In the genomic region with DNA sequence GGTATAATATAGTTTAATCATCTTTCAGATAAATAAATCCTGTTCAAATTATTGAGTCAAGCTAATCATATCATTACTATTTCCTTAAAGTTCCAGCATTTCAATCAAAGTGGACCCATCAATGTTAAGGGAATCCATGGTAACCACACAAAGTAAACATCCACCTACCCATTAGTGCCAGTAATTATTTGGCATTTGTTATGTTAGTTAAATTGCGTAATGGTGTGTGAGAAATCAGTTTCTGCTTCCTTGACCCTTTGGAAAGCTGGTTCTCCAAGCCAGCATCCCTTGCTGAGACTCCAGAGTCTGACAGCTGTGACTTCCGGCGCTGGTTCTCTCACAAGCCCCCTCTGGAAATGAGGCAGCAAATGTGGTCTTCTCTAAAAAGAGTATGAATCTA, we compare ENCODE assay signal across 17 cellular contexts.
DNase-seq lines count a peak whose midpoint lies in the region; ATAC-seq, FAIRE-seq and TF ChIP-seq lines count a peak whose summit lies in the region.
"Had no signal": no experiment of that assay in that cellular context is flagged by ENCODE, and none has a peak within 500 bp of the region (broad histone marks: within the 10 kb centered on the region; RNA-seq: fewer than 3 reads in every experiment).

No MANE protein-coding gene starts in this region.

- TF ChIP-seq POLR2A in IMR-90 (IDR thresholded peaks at IDR 0.05; ENCODE audit: low read depth, low read length) (no peak), stomach (IDR thresholded peaks at IDR 0.05) (no peak)

- H3K27ac ChIP-seq in IMR-90 (ENCODE audit: insufficient read depth, low read length): no peak overlapping the region
- no peak overlapping the region for H3K27ac ChIP-seq in small intestine (ENCODE audit: low read depth in 1 of 2, low read length in 1 of 2)
- no peak overlapping the region for H3K27ac ChIP-seq in stomach

- no peak overlapping the region for H2BK15ac ChIP-seq in IMR-90 (ENCODE audit: low read depth, low read length)

- no peak for TF ChIP-seq CTCF in AG09319 (IDR thresholded peaks at IDR 0.05; ENCODE audit: low read depth, low read length)
- no peak for TF ChIP-seq CTCF in IMR-90 (conservative IDR thresholded peaks at IDR 0.05; ENCODE audit: low read depth, low read length)
- no peak for TF ChIP-seq CTCF in astrocyte of the cerebellum (IDR thresholded peaks at IDR 0.05; ENCODE audit: low read depth, low read length, missing control alignments)
- TF ChIP-seq CTCF in stomach (IDR thresholded peaks at IDR 0.05): no peak

- H3K23ac ChIP-seq in IMR-90 (ENCODE audit: low read depth, low read length): no peak overlapping the region

- no peak overlapping the region for H2AFZ ChIP-seq in IMR-90 (replicated peaks; ENCODE audit: low read length, poor library complexity)

- FAIRE-seq in islet of Langerhans (lab: Jason Lieb, UNC) (peak; percentile 100), small intestine (lab: Jason Lieb, UNC) (no peak)
- FAIRE-seq: frontal cortex, GM19239, HTR-8/SVneo had no signal

- no peak overlapping the region for H4K91ac ChIP-seq in IMR-90 (ENCODE audit: insufficient read depth, low read depth, low read length)

- no peak overlapping the region for H3K4me2 ChIP-seq in IMR-90 (ENCODE audit: low read depth, low read length)

- TF ChIP-seq EP300 in stomach (IDR thresholded peaks at IDR 0.05): no peak

- BruUV-seq in IMR-90 (replicated peaks; lab: Mats Ljungman, UMichigan): no TSS peak

- no peak overlapping the region for H2BK5ac ChIP-seq in IMR-90 (ENCODE audit: low read depth, low read length, poor library complexity, severe bottlenecking)

- peak; percentile 35 for DNase-seq in AG09319 (ENCODE audit: extremely low read depth, low read depth)
- DNase-seq in IMR-90: peak; percentile 14
- peak; percentile 47 for DNase-seq in astrocyte of the cerebellum (ENCODE audit: low read depth)
- DNase-seq in medulla oblongata (ENCODE audit: extremely low spot score): no peak
- no peak for DNase-seq in small intestine
- no peak for DNase-seq in stomach
- DNase-seq: activated effector memory CD4-positive, alpha-beta T cell treated with anti-CD3 and anti-CD28 coated beads, Interleukin-2, amount 50 U/mL, for 16 hours; AML-193; NCI-H1092; NCI-H345; PC-3; stimulated activated naive CD4-positive, alpha-beta T cell had no signal

- no peaks in the 10 kb centered on the region for H4K20me1 ChIP-seq in IMR-90 (ENCODE audit: insufficient read depth, low read length)

- H3K4ac ChIP-seq in IMR-90 (ENCODE audit: low read depth, low read length): 0 out of 2 replicates have a peak overlapping the region, but pooled peaks have one; percentile 24

- no peak overlapping the region for H3K18ac ChIP-seq in IMR-90 (ENCODE audit: low read depth, low read length)

- peaks cover 7% of the 10 kb centered on the region for H3K4me1 ChIP-seq in IMR-90 (ENCODE audit: control insufficient read depth, insufficient read depth, low read length)
- peaks cover 0 to 2% of the 10 kb centered on the region in 2 donors for H3K4me1 ChIP-seq in small intestine (ENCODE audit: control insufficient read depth in 2 of 2, insufficient read depth in 1 of 2, low read depth in 1 of 2, low read length in 1 of 2)
- H3K4me1 ChIP-seq in stomach: peaks cover 0 to 7% (median 3%) of the 10 kb centered on the region in 4 donors

- H3K56ac ChIP-seq in IMR-90 (ENCODE audit: extremely low read depth, insufficient read depth, low read length): 0 out of 2 replicates have a peak overlapping the region, but pooled peaks have one; percentile 1

- no peaks in the 10 kb centered on the region for H3K9me1 ChIP-seq in IMR-90 (ENCODE audit: insufficient read depth, low read length)

- dilution Hi-C loops in IMR-90 (cut with HindIII; ENCODE audit: low sequenced_read_pairs, unreplicated experiment): no loop called here

- H3K14ac ChIP-seq in IMR-90 (replicated peaks; ENCODE audit: low read depth, low read length): no peak overlapping the region

- no peak overlapping the region for H4K8ac ChIP-seq in IMR-90 (ENCODE audit: low read depth in 2 of 2, low read length in 2 of 2)

- no peak for TF ChIP-seq RAD21 in IMR-90 (IDR thresholded peaks at IDR 0.05; ENCODE audit: low read length)

- no peaks in the 10 kb centered on the region for H3K79me1 ChIP-seq in IMR-90 (ENCODE audit: low read depth in 1 of 2, low read length in 2 of 2)

- no peaks in the 10 kb centered on the region for H3K36me3 ChIP-seq in IMR-90 (ENCODE audit: control insufficient read depth, insufficient read depth, low read length)
- H3K36me3 ChIP-seq in small intestine (ENCODE audit: control insufficient read depth in 2 of 2, insufficient read depth in 2 of 2, low read length in 2 of 2): no peaks in the 10 kb centered on the region
- H3K36me3 ChIP-seq in stomach: no peaks in the 10 kb centered on the region

- intact Hi-C loops in IMR-90 (cut with micrococcal nuclease): no loop called here
- intact Hi-C loops in stomach (cut with DNase I; ENCODE audit: low total_unique reads): no loop called here

- H2BK120ac ChIP-seq in IMR-90 (ENCODE audit: low read depth, low read length): no peak overlapping the region

- no peak overlapping the region for H3K9ac ChIP-seq in IMR-90 (ENCODE audit: low read depth, low read length)

- CTCF ChIA-PET in IMR-90 (lab: Yijun Ruan, JAX): no interaction called here

- in situ Hi-C loops in IMR-90 (cut with MboI; ENCODE audit: low sequenced_read_pairs) (no loop called here), astrocyte of the cerebellum (cut with HindIII; ENCODE audit: low sequenced_read_pairs) (no loop called here)

- ATAC-seq in IMR-90 (ENCODE audit: low read depth) (no peak; the same call in 1 of the 2 replicates), GM18858 (IDR thresholded peaks at IDR 0.05; ENCODE audit: unreplicated experiment) (no peak)
- ATAC-seq: PC-3 had no signal

- no peak overlapping the region for H2AK9ac ChIP-seq in IMR-90 (replicated peaks; ENCODE audit: low read depth, low read length, poor library complexity)

- H3K4me3 ChIP-seq in IMR-90 (ENCODE audit: insufficient read depth, low read depth, low read length) (no peak overlapping the region), astrocyte of the cerebellum (ENCODE audit: low read depth, low read length) (no peak overlapping the region), small intestine (ENCODE audit: low read depth in 1 of 2, low read length in 2 of 2) (no peak overlapping the region), stomach (no peak overlapping the region)

- H2AK5ac ChIP-seq in IMR-90 (ENCODE audit: low read depth, low read length): no peak overlapping the region; the same call in 1 of the 2 replicates

- H3K27me3 ChIP-seq in IMR-90 (ENCODE audit: control insufficient read depth, insufficient read depth, low read length): no peaks in the 10 kb centered on the region
- H3K27me3 ChIP-seq in small intestine (ENCODE audit: control insufficient read depth in 2 of 2, insufficient read depth in 2 of 2, low read length in 2 of 2): no peaks in the 10 kb centered on the region
- no peaks in the 10 kb centered on the region for H3K27me3 ChIP-seq in stomach

- no peak overlapping the region for H2BK20ac ChIP-seq in IMR-90 (ENCODE audit: low read depth, low read length)

- no peak overlapping the region for H4K5ac ChIP-seq in IMR-90 (ENCODE audit: low read depth, low read length)

- POLR2A ChIA-PET in IMR-90 (lab: Charles Lee; ENCODE audit: unreplicated experiment): no interaction called here

- no CpG with 5 or more reads among the region's 3 CpGs for WGBS in IMR-90 (ENCODE audit: extremely low coverage in 2 of 2, insufficient read length in 1 of 2), 2 experiments
- WGBS in small intestine, 3 donors: 82 to 93% (median 84%) methylated on average over 3 of the region's 3 CpGs
- 78 to 82% (median 80%) methylated on average over 3 of the region's 3 CpGs for WGBS in stomach, 5 donors

- H3K9me3 ChIP-seq in IMR-90 (ENCODE audit: control insufficient read depth, insufficient read depth, low read length): no peaks in the 10 kb centered on the region
- H3K9me3 ChIP-seq in small intestine (ENCODE audit: control insufficient read depth, low read depth): no peaks in the 10 kb centered on the region
- no peaks in the 10 kb centered on the region for H3K9me3 ChIP-seq in stomach

TF ChIP-seq in IMR-90, 13 proteins besides CTCF, POLR2A, EP300 and RAD21:
- TF ChIP-seq, protein P1, sequence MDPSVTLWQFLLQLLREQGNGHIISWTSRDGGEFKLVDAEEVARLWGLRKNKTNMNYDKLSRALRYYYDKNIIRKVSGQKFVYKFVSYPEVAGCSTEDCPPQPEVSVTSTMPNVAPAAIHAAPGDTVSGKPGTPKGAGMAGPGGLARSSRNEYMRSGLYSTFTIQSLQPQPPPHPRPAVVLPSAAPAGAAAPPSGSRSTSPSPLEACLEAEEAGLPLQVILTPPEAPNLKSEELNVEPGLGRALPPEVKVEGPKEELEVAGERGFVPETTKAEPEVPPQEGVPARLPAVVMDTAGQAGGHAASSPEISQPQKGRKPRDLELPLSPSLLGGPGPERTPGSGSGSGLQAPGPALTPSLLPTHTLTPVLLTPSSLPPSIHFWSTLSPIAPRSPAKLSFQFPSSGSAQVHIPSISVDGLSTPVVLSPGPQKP (IDR thresholded peaks at IDR 0.05; ENCODE audit: borderline replicate concordance, low read depth, low read length): no peak
- TF ChIP-seq, protein P2, sequence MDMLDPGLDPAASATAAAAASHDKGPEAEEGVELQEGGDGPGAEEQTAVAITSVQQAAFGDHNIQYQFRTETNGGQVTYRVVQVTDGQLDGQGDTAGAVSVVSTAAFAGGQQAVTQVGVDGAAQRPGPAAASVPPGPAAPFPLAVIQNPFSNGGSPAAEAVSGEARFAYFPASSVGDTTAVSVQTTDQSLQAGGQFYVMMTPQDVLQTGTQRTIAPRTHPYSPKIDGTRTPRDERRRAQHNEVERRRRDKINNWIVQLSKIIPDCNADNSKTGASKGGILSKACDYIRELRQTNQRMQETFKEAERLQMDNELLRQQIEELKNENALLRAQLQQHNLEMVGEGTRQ (IDR thresholded peaks at IDR 0.05; ENCODE audit: low read depth, low read length): no peak
- TF ChIP-seq NFE2L2 (IDR thresholded peaks at IDR 0.05; ENCODE audit: low read depth, low read length) (no peak), FOS (IDR thresholded peaks at IDR 0.05; ENCODE audit: low read depth, low read length) (no peak), CEBPB (IDR thresholded peaks at IDR 0.05; ENCODE audit: low read depth, low read length) (peak; percentile 92), MAZ (IDR thresholded peaks at IDR 0.05; ENCODE audit: borderline replicate concordance, low read depth, low read length) (no peak), MAFK (IDR thresholded peaks at IDR 0.05; ENCODE audit: low read depth, low read length) (no peak)

Comparison
In these comparisons a context has a peak if more than half of its experiments do, and no peak if none do; other contexts are left out.
1. DNase-seq: peak in AG09319 (single experiment), IMR-90 (single experiment) and astrocyte of the cerebellum (single experiment); none in medulla oblongata (single experiment), small intestine (single experiment) and stomach (single experiment).